Comparison of ENCODE assay signal across 28 cellular contexts in the genomic region with DNA sequence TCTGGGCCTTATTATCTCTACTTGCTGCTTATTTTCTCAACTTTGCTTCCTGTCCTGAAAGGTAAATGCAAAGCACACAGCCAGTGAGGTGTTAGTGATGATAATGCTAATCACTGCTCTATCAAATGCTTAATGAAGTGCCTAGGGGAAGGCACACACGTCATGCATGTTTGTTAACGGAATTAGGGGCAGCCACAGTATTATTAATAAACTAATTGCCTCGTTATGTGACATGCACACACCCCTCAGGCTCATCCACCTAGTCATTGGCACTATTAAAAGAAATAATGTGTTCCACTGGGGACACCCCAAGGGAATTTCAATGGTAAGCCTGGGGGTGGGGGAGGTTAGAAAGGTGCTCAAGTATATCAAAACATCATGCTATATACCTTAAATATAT.
"Had no signal": no experiment of that assay in that cellular context is flagged by ENCODE, and none has a peak within 500 bp of the region (broad histone marks: within the 10 kb centered on the region; RNA-seq: fewer than 3 reads in every experiment).

No MANE protein-coding gene starts in this region.

- H3K27ac ChIP-seq: colonic mucosa, coronary artery, dorsolateral prefrontal cortex, epithelial cell of prostate, esophagus muscularis mucosa, esophagus squamous epithelium, foreskin keratinocyte, gastrocnemius medialis, gastroesophageal sphincter, heart left ventricle, heart right ventricle had no signal

- H3K27me3 ChIP-seq: colonic mucosa, esophagus muscularis mucosa, foreskin keratinocyte, gastroesophageal sphincter had no signal

- H3K9me3 ChIP-seq: colonic mucosa, gastrocnemius medialis, gastroesophageal sphincter had no signal

- ATAC-seq: effector memory CD8-positive, alpha-beta T cell; esophagus mucosa; foreskin keratinocyte; gastrocnemius medialis; gastroesophageal sphincter; heart left ventricle; heart right ventricle had no signal

- FAIRE-seq: colon, endometrium, endothelial cell of umbilical vein, frontal cortex had no signal

- DNase-seq: colonic mucosa; cortex of kidney; dermis blood vessel endothelial cell; dorsolateral prefrontal cortex; effector CD4-positive, alpha-beta T cell; effector CD8-positive, alpha-beta T cell; effector memory CD4-positive, alpha-beta T cell; effector memory CD8-positive, alpha-beta T cell; endodermal cell; erythroblast; esophagus squamous epithelium; foreskin fibroblast; foreskin keratinocyte; foreskin melanocyte; gastrocnemius medialis; glutamatergic neuron; head of caudate nucleus; heart left ventricle; heart right ventricle had no signal

- H3K36me3 ChIP-seq: colonic mucosa, esophagus muscularis mucosa, esophagus squamous epithelium, gastrocnemius medialis, gastroesophageal sphincter, heart left ventricle, heart right ventricle had no signal

- H3K4me3 ChIP-seq: colonic mucosa, coronary artery, dorsolateral prefrontal cortex, esophagus muscularis mucosa, esophagus squamous epithelium, gastrocnemius medialis, gastroesophageal sphincter, heart left ventricle, heart right ventricle had no signal

- H3K4me1 ChIP-seq: colonic mucosa, esophagus muscularis mucosa, esophagus squamous epithelium, foreskin keratinocyte, gastrocnemius medialis, gastroesophageal sphincter had no signal
